In genomic region chr6:43968110-43968965, GRCh38 we compare ENCODE assay signal across 18 cellular contexts.
"Had no signal": no experiment of that assay in that cellular context is flagged by ENCODE, and none has a peak within 500 bp of the region (broad histone marks: within the 10 kb centered on the region; RNA-seq: fewer than 3 reads in every experiment).

No MANE protein-coding gene starts in this region.

- H3K4me3 Mint-ChIP-seq: activated B cell treated with CpG ODN at 0.5 μM for 24 hours; activated T-cell treated with anti-CD3 and anti-CD28 coated beads, Interleukin-2, amount 50 U/mL, for 4 hours; nephron had no signal

- H3K4me3 ChIP-seq: body of pancreas, esophagus squamous epithelium, ovary, suprapubic skin, upper lobe of right lung had no signal

- H3K27ac Mint-ChIP-seq: activated B cell treated with CpG ODN at 0.5 μM for 24 hours; activated naive CD4-positive, alpha-beta T cell treated with anti-CD3 and anti-CD28 coated beads, Interleukin-2, amount 50 U/mL, for 72 hours had no signal

- H3K4me1 Mint-ChIP-seq: activated B cell treated with CpG ODN at 0.5 μM for 24 hours had no signal

- H3K36me3 Mint-ChIP-seq: activated naive CD4-positive, alpha-beta T cell treated with anti-CD3 and anti-CD28 coated beads, Interleukin-2, amount 50 U/mL, for 72 hours had no signal

- H3K27ac ChIP-seq: body of pancreas, esophagus squamous epithelium, ovary, suprapubic skin, upper lobe of right lung had no signal

- H3K27me3 ChIP-seq: body of pancreas, esophagus squamous epithelium, ovary, suprapubic skin, upper lobe of right lung had no signal

- ATAC-seq: activated naive CD4-positive, alpha-beta T cell treated with anti-CD3 and anti-CD28 coated beads, Interleukin-2, amount 50 U/mL, for 72 hours; activated T-cell treated with anti-CD3 and anti-CD28 coated beads, Interleukin-2, amount 50 U/mL, for 4 hours; body of pancreas; left ventricle myocardium superior had no signal

- DNase-seq: activated B cell treated with CpG ODN at 0.5 μM for 24 hours; activated CD4-positive, alpha-beta T cell treated with anti-CD3 and anti-CD28 coated beads, Interleukin-2, amount 50 U/mL, for 1 hour; activated effector memory CD4-positive, alpha-beta T cell treated with anti-CD3 and anti-CD28 coated beads, Interleukin-2, amount 50 U/mL, for 16 hours; activated T-cell treated with anti-CD3 and anti-CD28 coated beads, Interleukin-2, amount 50 U/mL, for 4 hours; amniotic stem cell; body of pancreas; esophagus squamous epithelium; foreskin fibroblast; left ventricle myocardium superior; mesenchymal stem cell; ovary; stimulated activated CD4-positive, alpha-beta T cell treated with anti-CD3 and anti-CD28 coated beads, Interleukin-12 subunit alpha, Interleukin-12 subunit beta, amount 100 ng/mL, for 4 hours; stimulated activated naive CD4-positive, alpha-beta T cell treated with Interleukin-2 at 50 U/mL for 16 hours; T1000; upper lobe of right lung had no signal

- H3K36me3 ChIP-seq: esophagus squamous epithelium, ovary, suprapubic skin, upper lobe of right lung had no signal

- H3K9me3 Mint-ChIP-seq: activated B cell treated with CpG ODN at 0.5 μM for 24 hours; activated naive CD4-positive, alpha-beta T cell treated with anti-CD3 and anti-CD28 coated beads, Interleukin-2, amount 50 U/mL, for 72 hours; activated T-cell treated with anti-CD3 and anti-CD28 coated beads, Interleukin-2, amount 50 U/mL, for 4 hours; nephron had no signal

- H3K9me3 ChIP-seq: body of pancreas, esophagus squamous epithelium, ovary, suprapubic skin, upper lobe of right lung had no signal
